8 cellular contexts compared by ENCODE assay signal in genomic region chr19:34523408-34523807, GRCh38.
"Had no signal": no experiment of that assay in that cellular context is flagged by ENCODE, and none has a peak within 500 bp of the region (broad histone marks: within the 10 kb centered on the region; RNA-seq: fewer than 3 reads in every experiment).

No MANE protein-coding gene starts in this region.

- DNase-seq: GDM1, GF-D8 had no signal

- H3K4me3 ChIP-seq: GM12878 had no signal

- FAIRE-seq: G401.6, GM12878, GM12891, GM12892, GM18507, GM19239 had no signal

- ATAC-seq: GM12878 had no signal
